19 cellular contexts compared by ENCODE assay signal in genomic region chr14:74843653-74844052, GRCh38. TPM values are rescaled to one million over a fixed set of nuclear protein-coding genes. Genes with fewer than 3 reads are reported as not detected.
DNase-seq lines count a peak whose midpoint lies in the region; ATAC-seq, FAIRE-seq and TF ChIP-seq lines count a peak whose summit lies in the region.
"Had no signal": no experiment of that assay in that cellular context is flagged by ENCODE, and none has a peak within 500 bp of the region (broad histone marks: within the 10 kb centered on the region; RNA-seq: fewer than 3 reads in every experiment).

No MANE protein-coding gene starts in this region.

- no peaks in the 10 kb centered on the region for H3K27me3 Mint-ChIP-seq in memory B cell
- H3K27me3 Mint-ChIP-seq: central memory CD8-positive, alpha-beta T cell; stimulated activated naive CD8-positive, alpha-beta T cell treated with anti-CD3 and anti-CD28 coated beads, Interleukin-15, Interleukin-2, amounts not matched to agents 100 ng/mL and 50 ng/mL, for 24 hours had no signal

- no peak for TF ChIP-seq POLR2A in GM12891 (IDR thresholded peaks at IDR 0.05; ENCODE audit: low read depth, low read length)
- TF ChIP-seq POLR2A in suprapubic skin (IDR thresholded peaks at IDR 0.05) = no peak

- H3K4me1 ChIP-seq in suprapubic skin = peaks cover 20% of the 10 kb centered on the region

- H3K27ac ChIP-seq in suprapubic skin = no peak overlapping the region

- DNase-seq in AG08395 (ENCODE audit: low spot score) = peak; percentile 69
- DNase-seq in GM12891 (ENCODE audit: insufficient read length, low spot score) = no peak
- peak; percentile 68 to 78 for DNase-seq in cardiac fibroblast (ENCODE audit: low read depth in 2 of 2)
- no peak for DNase-seq in memory B cell (ENCODE audit: low spot score in 2 of 2)
- DNase-seq in suprapubic skin (ENCODE audit: low spot score in 2 of 2) = no peak
- DNase-seq in cerebellar cortex (ENCODE audit: low spot score) = no peak
- DNase-seq in NOMO-1 treated with DMSO at 0.1 percent for 48 hours (lab: John Stamatoyannopoulos, UW; ENCODE audit: unreplicated experiment) = no peak
- DNase-seq: activated CD4-positive, alpha-beta T cell treated with anti-CD3 and anti-CD28 coated beads, Interleukin-2, amount 50 U/mL, for 1 hour; CD8-positive, alpha-beta T cell; islet precursor cell; NCI-H1092; NCI-H226; stimulated activated CD4-positive, alpha-beta T cell treated with anti-CD3 and anti-CD28 coated beads, Interleukin-4, amount 100 ng/mL, for 4 hours; T-helper 1 cell had no signal

- H3K9me3 Mint-ChIP-seq in memory B cell = no peaks in the 10 kb centered on the region
- H3K9me3 Mint-ChIP-seq: CD8-positive, alpha-beta T cell; central memory CD8-positive, alpha-beta T cell; stimulated activated naive CD8-positive, alpha-beta T cell treated with anti-CD3 and anti-CD28 coated beads, Interleukin-15, Interleukin-2, amounts not matched to agents 100 ng/mL and 50 ng/mL, for 24 hours had no signal

- FAIRE-seq in GM12891 (lab: Jason Lieb, UNC) = peak; percentile 51

- H3K36me3 Mint-ChIP-seq in memory B cell = no peaks in the 10 kb centered on the region

- no peak overlapping the region for H3K4me3 ChIP-seq in cardiac fibroblast (replicated peaks in 1 of 2; ENCODE audit: low read depth in 2 of 2, low read length in 2 of 2)
- no peak overlapping the region for H3K4me3 ChIP-seq in suprapubic skin

- TF ChIP-seq CTCF in cardiac fibroblast (IDR thresholded peaks at IDR 0.05; ENCODE audit: low read depth, low read length) (peak; percentile 27), suprapubic skin (IDR thresholded peaks at IDR 0.05) (no peak)

- TF ChIP-seq EP300 in suprapubic skin (IDR thresholded peaks at IDR 0.05) = no peak

- peaks cover 7% of the 10 kb centered on the region for H3K36me3 ChIP-seq in suprapubic skin

- no peaks in the 10 kb centered on the region for H3K9me3 ChIP-seq in suprapubic skin

- peaks cover 24% of the 10 kb centered on the region for H3K4me1 Mint-ChIP-seq in memory B cell

- H3K4me3 Mint-ChIP-seq in memory B cell = no peak overlapping the region
- H3K4me3 Mint-ChIP-seq: CD8-positive, alpha-beta T cell; central memory CD8-positive, alpha-beta T cell; stimulated activated naive CD8-positive, alpha-beta T cell treated with anti-CD3 and anti-CD28 coated beads, Interleukin-15, Interleukin-2, amounts not matched to agents 100 ng/mL and 50 ng/mL, for 24 hours had no signal

- H3K27me3 ChIP-seq in suprapubic skin = no peaks in the 10 kb centered on the region

- peak overlapping the region; percentile 89 for H3K27ac Mint-ChIP-seq in memory B cell
- H3K27ac Mint-ChIP-seq: stimulated activated naive CD8-positive, alpha-beta T cell treated with anti-CD3 and anti-CD28 coated beads, Interleukin-15, Interleukin-2, amounts not matched to agents 100 ng/mL and 50 ng/mL, for 24 hours had no signal

- no peak for ATAC-seq in memory B cell (ENCODE audit: low read depth)
- ATAC-seq in GM21619 (IDR thresholded peaks at IDR 0.05; ENCODE audit: unreplicated experiment) = no peak
- ATAC-seq: CD8-positive, alpha-beta T cell had no signal

TF ChIP-seq in GM12891, 5 proteins besides CTCF, POLR2A, EP300 and RAD21:
- TF ChIP-seq PAX5 (IDR thresholded peaks at IDR 0.05; ENCODE audit: insufficient read depth, low read length, severe bottlenecking) (no peak), SPI1 (IDR thresholded peaks at IDR 0.05; ENCODE audit: low read depth, low read length) (no peak), POLR2AphosphoS5 (IDR thresholded peaks at IDR 0.05; ENCODE audit: low read depth, low read length) (no peak), TAF1 (IDR thresholded peaks at IDR 0.05; ENCODE audit: low read depth, low read length) (no peak), POU2F2 (IDR thresholded peaks at IDR 0.05; ENCODE audit: low read depth, low read length) (no peak)

RNA-seq across cellular contexts. Expression of gene PROX2, which starts 32.3 kb away (rescaled TPM):
- polyA plus RNA-seq in GM12891 (2012; ENCODE audit: low read depth, missing spikeins) = 0.23 TPM
- total RNA-seq in suprapubic skin = under 1 TPM in 3 of 4 donors, not detected in 1; 0.10 to 0.97 (median 0.11) TPM
- total RNA-seq: HT1080 had no signal
- polyA plus RNA-seq: esophagus had no signal

RNA-seq across cellular contexts. Expression of gene DLST, which starts 38.1 kb away (rescaled TPM):
- polyA plus RNA-seq in GM12891 (2012; ENCODE audit: low read depth, missing spikeins) = 56.9 TPM
- total RNA-seq in suprapubic skin = 100 to 1,000 TPM in 1 of 4 donors, 10 to 100 TPM in 3; 79.1 to 190 (median 97.2) TPM

Comparison
In these comparisons a context has a peak if more than half of its experiments do, and no peak if none do; other contexts are left out.
1. DNase-seq: peak in AG08395 (single experiment) and cardiac fibroblast (2 of 2); none in GM12891 (single experiment), memory B cell (0 of 2), suprapubic skin (0 of 2), cerebellar cortex (single experiment) and NOMO-1 treated with DMSO at 0.1 percent for 48 hours (single experiment).